In genomic region chr11:100719809-100720221, GRCh38 we compare ENCODE assay signal across 8 cellular contexts. TPM values are rescaled to one million over a fixed set of nuclear protein-coding genes. Genes with fewer than 3 reads are reported as not detected.
A peak's percentile ranks its signal among the peaks of the same experiment; 100 is the strongest.
DNase-seq lines count a peak whose midpoint lies in the region; ATAC-seq, FAIRE-seq and TF ChIP-seq lines count a peak whose summit lies in the region.

No MANE protein-coding gene starts in this region.

- dilution Hi-C loops in endothelial cell of umbilical vein (cut with MboI; ENCODE audit: extremely low pct_ligation_motif_present, low sequenced_read_pairs), result no loop called here

- H3K9me3 ChIP-seq in endothelial cell of umbilical vein (replicated peaks; ENCODE audit: control insufficient read depth, insufficient read depth, low read length) (no peaks in the 10 kb centered on the region), mucosa of descending colon (no peaks in the 10 kb centered on the region)

- CTCF ChIA-PET in endothelial cell of umbilical vein (lab: Charles Lee), result interaction anchor here (0.6 to 1.5 kb wide), 8 partner anchors 15 to 142 kb away, joined by 3 to 5 read pairs (median 4); no protein-coding TSS in a partner anchor

- H3K27ac ChIP-seq in endothelial cell of umbilical vein (ENCODE audit: insufficient read depth, low read depth, low read length), result peak overlapping the region; percentile 9

- no peaks in the 10 kb centered on the region for H3K27me3 ChIP-seq in endothelial cell of umbilical vein (ENCODE audit: control insufficient read depth in 2 of 2, insufficient read depth in 2 of 2, low read length in 2 of 2)

- no peak overlapping the region for H2AFZ ChIP-seq in endothelial cell of umbilical vein (ENCODE audit: low read depth, low read length)

- intact Hi-C loops in endothelial cell of umbilical vein (cut with micrococcal nuclease) (loop anchor here (2.0 kb wide), 1 partner anchor 33 kb away; the partner anchor contains the start of gene ARHGAP42), mucosa of descending colon (cut with DNase I, micrococcal nuclease) (no loop called here)

- H3K79me2 ChIP-seq in endothelial cell of umbilical vein (ENCODE audit: control insufficient read depth, insufficient read depth, low read length), result no peaks in the 10 kb centered on the region

- H3K9me1 ChIP-seq in endothelial cell of umbilical vein (replicated peaks; ENCODE audit: control insufficient read depth, extremely low read depth, insufficient read depth, low read length), result no peaks in the 10 kb centered on the region

- POLR2A ChIA-PET in endothelial cell of umbilical vein (lab: Charles Lee), result no interaction called here

- FAIRE-seq in endothelial cell of umbilical vein (lab: Jason Lieb, UNC), result peak; percentile 84

- no TSS peak for BruUV-seq in endothelial cell of umbilical vein (replicated peaks; lab: Mats Ljungman, UMichigan)

- TF ChIP-seq CTCF in endothelial cell of umbilical vein (IDR thresholded peaks at IDR 0.05; ENCODE audit: extremely low read depth in 1 of 2, insufficient read depth in 1 of 2, low read depth in 1 of 2, low read length in 2 of 2), result no peak
- no peak for TF ChIP-seq CTCF in mucosa of descending colon (IDR thresholded peaks at IDR 0.05)

- peaks cover 10% of the 10 kb centered on the region for H3K4me1 ChIP-seq in endothelial cell of umbilical vein (ENCODE audit: control insufficient read depth, extremely low read depth, insufficient read depth, low read length)
- peaks cover 14% of the 10 kb centered on the region for H3K4me1 ChIP-seq in mucosa of descending colon (ENCODE audit: low read depth)

- peak; percentile 88 for ATAC-seq in mucosa of descending colon
- ATAC-seq in HG03196 (IDR thresholded peaks at IDR 0.05; ENCODE audit: unreplicated experiment), result no peak
- ATAC-seq in GM18517 (IDR thresholded peaks at IDR 0.05; ENCODE audit: unreplicated experiment), result no peak

- DNase-seq in DMS 273 treated with DMSO at 0.1 percent for 48 hours (lab: John Stamatoyannopoulos, UW) (peak; percentile 77), NCI-H774 (lab: John Stamatoyannopoulos, UW) (peak; percentile 52), endothelial cell of umbilical vein (ENCODE audit: low read depth, low spot score) (peak; percentile 96), mucosa of descending colon (peak in 1 of 3 donors; percentile 36), HuH-7 (ENCODE audit: low spot score) (no peak)
- DNase-seq in central memory CD4-positive, alpha-beta T cell, result no peak

- no peak overlapping the region for H3K4me3 ChIP-seq in endothelial cell of umbilical vein (replicated peaks in 1 of 3; ENCODE audit: insufficient read depth in 1 of 3, low read depth in 1 of 3, low read length in 3 of 3)
- H3K4me3 ChIP-seq in mucosa of descending colon, result no peak overlapping the region

- no peaks in the 10 kb centered on the region for H3K36me3 ChIP-seq in endothelial cell of umbilical vein (ENCODE audit: control insufficient read depth in 2 of 2, extremely low read depth in 1 of 2, insufficient read depth in 2 of 2, low read length in 2 of 2)
- no peaks in the 10 kb centered on the region for H3K36me3 ChIP-seq in mucosa of descending colon (ENCODE audit: low read depth)

- H4K20me1 ChIP-seq in endothelial cell of umbilical vein (replicated peaks; ENCODE audit: control insufficient read depth, extremely low read depth, insufficient read depth, low read length), result no peaks in the 10 kb centered on the region

- no peak overlapping the region for H3K9ac ChIP-seq in endothelial cell of umbilical vein (replicated peaks; ENCODE audit: extremely low read depth, insufficient read depth, low read length)

- H3K4me2 ChIP-seq in endothelial cell of umbilical vein (ENCODE audit: insufficient read depth, low read length), result no peak overlapping the region

- TF ChIP-seq POLR2A in endothelial cell of umbilical vein (IDR thresholded peaks at IDR 0.05; ENCODE audit: low read depth, low read length), result no peak

TF ChIP-seq in endothelial cell of umbilical vein, 7 proteins besides CTCF, POLR2A, EP300 and RAD21:
- TF ChIP-seq MYC (IDR thresholded peaks at IDR 0.05; ENCODE audit: low read depth, low read length) (no peak), JUN (IDR thresholded peaks at IDR 0.05; ENCODE audit: borderline replicate concordance, insufficient read depth, insufficient read length, low read depth) (peak; percentile 66), MAX (IDR thresholded peaks at IDR 0.05; ENCODE audit: insufficient read depth, insufficient read length) (no peak), EZH2 (IDR thresholded peaks at IDR 0.05; ENCODE audit: borderline replicate concordance, low read depth, low read length, severe bottlenecking) (no peak), FOS (IDR thresholded peaks at IDR 0.05; ENCODE audit: borderline replicate concordance, insufficient read depth, low read length) (peak; percentile 78), GATA2 (IDR thresholded peaks at IDR 0.05; ENCODE audit: insufficient read depth, insufficient read length, low read depth, low read length) (peak; percentile 90)

RNA-seq across cellular contexts. Expression of gene ARHGAP42, which starts 32.7 kb away (rescaled TPM):
- total RNA-seq in endothelial cell of umbilical vein, result 2.4 and 6.6 TPM in 2 replicates
- 1.8 TPM in 2 replicates for polyA plus RNA-seq in endothelial cell of umbilical vein
- polyA plus RNA-seq in endothelial cell of umbilical vein (2011; cell fraction: cytosol; rRNA removed), result 1.8 and 1.9 TPM in 2 replicates
- 5.4 and 6.3 TPM in 2 replicates for polyA plus RNA-seq in endothelial cell of umbilical vein (2011; cell fraction: nucleus; rRNA removed)
- 2.8 and 3.6 TPM in 2 replicates for polyA plus RNA-seq in endothelial cell of umbilical vein (2012)
- polyA minus RNA-seq in endothelial cell of umbilical vein, result 4.1 and 8.5 TPM in 2 replicates
- polyA minus RNA-seq in endothelial cell of umbilical vein (2011; cell fraction: cytosol; rRNA and poly(A)+ RNA removed), result 4.4 TPM
- 11.3 and 13.6 TPM in 2 replicates for polyA minus RNA-seq in endothelial cell of umbilical vein (2011; cell fraction: nucleus; rRNA and poly(A)+ RNA removed)
- 10 to 100 TPM; 17.6 to 38.9 (median 18.8) TPM for total RNA-seq in mucosa of descending colon

Comparison
In these comparisons a context has a peak if more than half of its experiments do, and no peak if none do; other contexts are left out.
1. DNase-seq: peak in DMS 273 treated with DMSO at 0.1 percent for 48 hours (single experiment), NCI-H774 (single experiment) and endothelial cell of umbilical vein (single experiment); none in central memory CD4-positive, alpha-beta T cell (single experiment) and HuH-7 (single experiment).